Comparison of ENCODE assay signal across 1 cellular context in genomic region chr11:71478216-71478840, GRCh38.
TF ChIP-seq lines count a peak whose summit lies in the region.

No MANE protein-coding gene starts in this region.

TF ChIP-seq in K562, 482 proteins besides CTCF, POLR2A, EP300 and RAD21:
- TF ChIP-seq HNRNPK (IDR thresholded peaks at IDR 0.05; ENCODE audit: low read depth, low read length, poor library complexity, severe bottlenecking) (no peak), FIP1L1 (IDR thresholded peaks at IDR 0.05; ENCODE audit: low read depth, low read length, poor library complexity, severe bottlenecking) (no peak), ZBTB40 (IDR thresholded peaks at IDR 0.05) (no peak), ZBTB40 (CRISPR knock-in tag; IDR thresholded peaks at IDR 0.05) (no peak), VEZF1 (CRISPR knock-in tag; IDR thresholded peaks at IDR 0.05) (no peak), CC2D1A (IDR thresholded peaks at IDR 0.05) (no peak)
